8 cellular contexts compared by ENCODE assay signal in genomic region chr15:99511865-99512632, GRCh38. TPM values are rescaled to one million over a fixed set of nuclear protein-coding genes. Genes with fewer than 3 reads are reported as not detected.
DNase-seq lines count a peak whose midpoint lies in the region; ATAC-seq, FAIRE-seq and TF ChIP-seq lines count a peak whose summit lies in the region.

No MANE protein-coding gene starts in this region.

- peak; percentile 6 for TF ChIP-seq CTCF in GM10248 (IDR thresholded peaks at IDR 0.05; ENCODE audit: control extremely low read depth, extremely low read depth, low read depth, missing control alignments)

- intact Hi-C loops in left cardiac atrium (cut with DNase I): loop anchor here in 1 of 2 donors (5.0 to 10.0 kb wide), 2 partner anchors 50 to 193 kb away; no protein-coding TSS in a partner anchor

- H3K27ac ChIP-seq in effector memory CD4-positive, alpha-beta T cell (ENCODE audit: insufficient read depth, low read length, poor library complexity, severe bottlenecking): no peak overlapping the region

- peak; percentile 66 for DNase-seq in GM10248 (ENCODE audit: extremely low spot score)
- DNase-seq in left cardiac atrium: peak; percentile 68
- DNase-seq in HTR-8/SVneo (ENCODE audit: insufficient read length, low spot score): no peak
- DNase-seq in NCI-H748 (lab: John Stamatoyannopoulos, UW; ENCODE audit: unreplicated experiment): no peak
- no peak for DNase-seq in effector memory CD4-positive, alpha-beta T cell
- DNase-seq in amniotic stem cell (lab: John Stamatoyannopoulos, UW): no peak

- H3K36me3 ChIP-seq in effector memory CD4-positive, alpha-beta T cell (ENCODE audit: control insufficient read depth, insufficient read depth, low read length): no peaks in the 10 kb centered on the region

- no peaks in the 10 kb centered on the region for H3K9me3 ChIP-seq in effector memory CD4-positive, alpha-beta T cell (ENCODE audit: control insufficient read depth, low read length)

- POLR2A ChIA-PET in GM10248 (lab: Yijun Ruan, JAX): interaction anchor here (1.0 to 3.0 kb wide), 4 partner anchors 8 to 54 kb away, joined by 5 to 21 read pairs (median 10); partner anchors contain the start of gene MEF2A

- H3K4me1 ChIP-seq in effector memory CD4-positive, alpha-beta T cell (ENCODE audit: control insufficient read depth, insufficient read depth, low read length, poor library complexity, severe bottlenecking): no peaks in the 10 kb centered on the region

- H3K27me3 ChIP-seq in effector memory CD4-positive, alpha-beta T cell (replicated peaks; ENCODE audit: control insufficient read depth, insufficient read depth, low read length, poor library complexity, severe bottlenecking): no peaks in the 10 kb centered on the region

- H3K4me3 ChIP-seq in effector memory CD4-positive, alpha-beta T cell (ENCODE audit: insufficient read depth, low read depth, low read length, poor library complexity, severe bottlenecking): no peak overlapping the region

- CTCF ChIA-PET in GM10248 (lab: Yijun Ruan, JAX): interaction anchor here (0.9 to 2.9 kb wide), 17 partner anchors 8 to 244 kb away, joined by 3 to 22 read pairs (median 4); partner anchors contain the start of gene MEF2A

- no peak for FAIRE-seq in HTR-8/SVneo (lab: Jason Lieb, UNC)

- ATAC-seq in GM21390 (IDR thresholded peaks at IDR 0.05; ENCODE audit: unreplicated experiment) (peak; percentile 57), HG03565 (IDR thresholded peaks at IDR 0.05; ENCODE audit: unreplicated experiment) (peak; percentile 63), left cardiac atrium (peak; percentile 8 to 67)

RNA-seq across cellular contexts. Expression of gene MEF2A, which starts 53.7 kb away (rescaled TPM):
- total RNA-seq in left cardiac atrium: 100 to 1,000 TPM in 1 of 2 donors, 10 to 100 TPM in 1; 96.0 to 145 TPM

Comparison
In these comparisons a context has a peak if more than half of its experiments do, and no peak if none do; other contexts are left out.
1. DNase-seq: peak in GM10248 (single experiment) and left cardiac atrium (single experiment); none in HTR-8/SVneo (single experiment), NCI-H748 (single experiment), effector memory CD4-positive, alpha-beta T cell (0 of 3) and amniotic stem cell (single experiment).
2. Peak in every context shown above with its lines, with median percentiles within 50 percentile points of each other: ATAC-seq.